Comparison of ENCODE assay signal across 23 cellular contexts in genomic region chr17:37450090-37450489, GRCh38. TPM values are rescaled to one million over a fixed set of nuclear protein-coding genes. Genes with fewer than 3 reads are reported as not detected.
DNase-seq lines count a peak whose midpoint lies in the region; ATAC-seq and TF ChIP-seq lines count a peak whose summit lies in the region.
"Had no signal": no experiment of that assay in that cellular context is flagged by ENCODE, and none has a peak within 500 bp of the region (broad histone marks: within the 10 kb centered on the region; RNA-seq: fewer than 3 reads in every experiment).

No MANE protein-coding gene starts in this region.

- H3K36me3 ChIP-seq in cardiac muscle cell (peaks cover 4% of the 10 kb centered on the region), endodermal cell (ENCODE audit: control insufficient read depth, insufficient read depth, low read length) (peaks cover 30% of the 10 kb centered on the region)
- H3K36me3 ChIP-seq: colonic mucosa had no signal

- no peaks in the 10 kb centered on the region for H3K27me3 ChIP-seq in cardiac muscle cell
- no peaks in the 10 kb centered on the region for H3K27me3 ChIP-seq in endodermal cell (ENCODE audit: control insufficient read depth, insufficient read depth, low read length, poor library complexity, severe bottlenecking)
- H3K27me3 ChIP-seq: colonic mucosa, tibial artery had no signal

- peak overlapping the region; percentile 78 for H3K27ac ChIP-seq in cardiac muscle cell
- H3K27ac ChIP-seq in endodermal cell (ENCODE audit: low read depth, low read length), result no peak overlapping the region
- H3K27ac ChIP-seq: colonic mucosa, tibial artery had no signal

- 91 to 93% methylated on average over 5 to 6 of the region's 6 CpGs for WGBS in endodermal cell (ENCODE audit: insufficient coverage in 1 of 2, insufficient read length in 1 of 2), 2 experiments

- H3K9me3 ChIP-seq in cardiac muscle cell (ENCODE audit: low read depth), result no peaks in the 10 kb centered on the region
- no peaks in the 10 kb centered on the region for H3K9me3 ChIP-seq in endodermal cell (ENCODE audit: control insufficient read depth, low read length)
- H3K9me3 ChIP-seq: colonic mucosa, tibial artery had no signal

- ATAC-seq in Right ventricle myocardium superior (ENCODE audit: poor library complexity), result no peak
- no peak for ATAC-seq in HG03439 (IDR thresholded peaks at IDR 0.05; ENCODE audit: unreplicated experiment)
- ATAC-seq: Right ventricle myocardium inferior, T-helper 17 cell had no signal

- peak overlapping the region; percentile 85 for H3K27ac Mint-ChIP-seq in endodermal cell
- peak overlapping the region; percentile 68 to 78 (median 76) for H3K27ac Mint-ChIP-seq in nephron
- H3K27ac Mint-ChIP-seq: CD14-positive monocyte, T-helper 17 cell had no signal

- H3K9me3 Mint-ChIP-seq in endodermal cell (no peaks in the 10 kb centered on the region), nephron (no peaks in the 10 kb centered on the region)

- TF ChIP-seq CTCF in cardiac muscle cell (IDR thresholded peaks at IDR 0.05; ENCODE audit: low read depth, low read length), result no peak
- TF ChIP-seq CTCF in endodermal cell (conservative IDR thresholded peaks at IDR 0.05), result no peak
- no peak for TF ChIP-seq CTCF in nephron (IDR thresholded peaks at IDR 0.05; ENCODE audit: unreplicated experiment in 3 of 3)

- DNase-seq in cardiac muscle cell (ENCODE audit: low read depth in 1 of 2, low spot score in 1 of 2), result no peak
- no peak for DNase-seq in Right ventricle myocardium superior
- peak; percentile 55 for DNase-seq in endodermal cell
- no peak for DNase-seq in NCI-H748 (lab: John Stamatoyannopoulos, UW; ENCODE audit: unreplicated experiment)
- no peak for DNase-seq in NCI-H2171 treated with DMSO at 0.1 percent for 48 hours (lab: John Stamatoyannopoulos, UW)
- DNase-seq in T-helper 2 cell, result no peak
- DNase-seq: activated CD4-positive, alpha-beta T cell treated with anti-CD3 and anti-CD28 coated beads for 1 hour; activated CD8-positive, alpha-beta memory T cell treated with anti-CD3 and anti-CD28 coated beads, Interleukin-2, amount 50 U/mL, for 4 hours; activated naive CD4-positive, alpha-beta T cell; colonic mucosa; DMS53; erythroblast; glutamatergic neuron; KBM-7; NCI-H1105 treated with DMSO at 0.1 percent for 48 hours; NK-92 treated with Interleukin-12 subunit alpha and Interleukin-12 subunit beta, amount 100 ng/mL, for 24 hours; stimulated activated CD4-positive, alpha-beta T cell treated with anti-CD3 and anti-CD28 coated beads, Interleukin-4, amount 100 ng/mL, for 24 hours; T-helper 17 cell; tibial artery had no signal

- no peak overlapping the region for H3K9ac ChIP-seq in endodermal cell (ENCODE audit: extremely low read depth, low read length, poor library complexity, severe bottlenecking)

- no peak overlapping the region for H3K4me3 Mint-ChIP-seq in endodermal cell
- no peak overlapping the region for H3K4me3 Mint-ChIP-seq in nephron
- H3K4me3 Mint-ChIP-seq: CD14-positive monocyte, T-helper 17 cell had no signal

- H3K4me1 Mint-ChIP-seq in endodermal cell, result peaks cover 35% of the 10 kb centered on the region
- H3K4me1 Mint-ChIP-seq in nephron, result peaks cover 27% of the 10 kb centered on the region
- H3K4me1 Mint-ChIP-seq: CD14-positive monocyte had no signal

- no peak overlapping the region for H3K4me3 ChIP-seq in cardiac muscle cell
- H3K4me3 ChIP-seq in endodermal cell (ENCODE audit: low read length), result no peak overlapping the region
- H3K4me3 ChIP-seq: colonic mucosa, tibial artery had no signal

- H3K4me1 ChIP-seq in cardiac muscle cell (ENCODE audit: low read depth) (peaks cover 7% of the 10 kb centered on the region), endodermal cell (ENCODE audit: control insufficient read depth, insufficient read depth, low read length) (peaks cover 3% of the 10 kb centered on the region)
- H3K4me1 ChIP-seq: colonic mucosa, tibial artery had no signal

- H3K36me3 Mint-ChIP-seq in endodermal cell (ENCODE audit: low read depth) (peaks cover 32% of the 10 kb centered on the region), nephron (ENCODE audit: low read depth) (peaks cover 46% of the 10 kb centered on the region)

- intact Hi-C loops in Right ventricle myocardium superior (cut with DNase I), result no loop called here

- H3K27me3 Mint-ChIP-seq in endodermal cell (ENCODE audit: insufficient read depth) (no peaks in the 10 kb centered on the region), nephron (ENCODE audit: low read depth) (no peaks in the 10 kb centered on the region)
- H3K27me3 Mint-ChIP-seq: T-helper 17 cell had no signal

RNA-seq across cellular contexts. Expression of gene DUSP14, which starts 39.6 kb away (rescaled TPM):
- total RNA-seq in cardiac muscle cell (23.0 and 40.4 TPM in 2 replicates), Right ventricle myocardium superior (19.6 TPM), endodermal cell (10 to 100 TPM; 17.0 to 22.8 TPM)
- 29.7 and 39.0 TPM in 2 replicates for polyA plus RNA-seq in cardiac muscle cell
- 20.9 TPM for polyA plus RNA-seq in endodermal cell (2013, experiment 1 of 2)
- 22.2 TPM for polyA plus RNA-seq in endodermal cell (2013, experiment 2 of 2)

RNA-seq across cellular contexts. Expression of gene TADA2A, which starts 43.4 kb away (rescaled TPM):
- 20.6 and 24.0 TPM in 2 replicates for total RNA-seq in cardiac muscle cell
- 16.1 and 16.7 TPM in 2 replicates for polyA plus RNA-seq in cardiac muscle cell
- total RNA-seq in Right ventricle myocardium superior, result 12.4 TPM
- total RNA-seq in endodermal cell, result 10 to 100 TPM; 26.9 to 31.6 TPM
- polyA plus RNA-seq in endodermal cell (2013, experiment 1 of 2), result 21.1 TPM
- polyA plus RNA-seq in endodermal cell (2013, experiment 2 of 2), result 18.1 TPM

RNA-seq across cellular contexts. Expression of gene ACACA, which starts 43.5 kb away (rescaled TPM):
- total RNA-seq in cardiac muscle cell, result 47.6 and 57.2 TPM in 2 replicates
- polyA plus RNA-seq in cardiac muscle cell, result 39.7 and 42.5 TPM in 2 replicates
- 15.4 TPM for total RNA-seq in Right ventricle myocardium superior
- 10 to 100 TPM; 66.7 to 68.6 TPM for total RNA-seq in endodermal cell
- 57.3 TPM for polyA plus RNA-seq in endodermal cell (2013, experiment 1 of 2)
- polyA plus RNA-seq in endodermal cell (2013, experiment 2 of 2), result 57.2 TPM
